ENCODE assay signal across 11 cellular contexts in the genomic region with DNA sequence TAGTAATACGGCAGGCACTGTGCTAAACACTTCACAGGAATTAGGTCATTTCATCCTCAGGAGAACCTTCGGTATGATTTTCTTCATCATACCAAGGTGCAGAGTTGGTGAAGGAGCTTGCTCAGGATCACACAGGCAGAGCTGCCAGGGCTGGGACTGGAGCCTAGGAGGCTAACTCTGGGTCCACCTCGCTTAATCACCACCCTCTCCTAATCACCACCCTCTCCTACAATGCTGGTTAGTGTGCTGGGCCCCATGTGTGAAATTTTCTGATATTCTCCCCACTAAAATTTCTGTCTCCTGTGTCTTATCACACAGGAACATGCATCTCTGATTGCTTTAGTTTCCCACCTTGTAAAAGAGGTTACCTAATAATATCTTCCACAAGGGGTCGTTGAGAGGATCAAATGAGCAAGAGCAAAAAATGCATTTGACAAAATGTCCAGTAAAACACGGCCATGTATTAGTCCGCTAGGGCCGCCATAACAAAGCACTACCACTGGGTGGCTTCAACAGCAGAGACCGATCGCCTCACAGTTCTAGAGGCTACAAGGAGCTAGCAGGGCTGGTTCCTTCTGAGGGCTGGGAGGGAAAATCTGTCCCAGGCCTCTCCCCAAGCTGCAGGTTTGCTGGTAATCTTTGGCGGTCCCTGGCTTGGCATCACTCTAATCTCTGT.
A peak's percentile ranks its signal among the peaks of the same experiment; 100 is the strongest.
DNase-seq lines count a peak whose midpoint lies in the region; ATAC-seq and TF ChIP-seq lines count a peak whose summit lies in the region.
"Had no signal": no experiment of that assay in that cellular context is flagged by ENCODE, and none has a peak within 500 bp of the region (broad histone marks: within the 10 kb centered on the region; RNA-seq: fewer than 3 reads in every experiment).

No MANE protein-coding gene starts in this region.

- H3K27me3 ChIP-seq in DOHH2 (ENCODE audit: control insufficient read depth, low read length), result no peaks in the 10 kb centered on the region

- peak; percentile 25 for TF ChIP-seq CTCF in DOHH2 (IDR thresholded peaks at IDR 0.05; ENCODE audit: low read depth, low read length, poor library complexity, severe bottlenecking)
- TF ChIP-seq CTCF in HFFc6 (IDR thresholded peaks at IDR 0.05), result peak; percentile 69

- ATAC-seq in GM19463 (IDR thresholded peaks at IDR 0.05; ENCODE audit: unreplicated experiment) (no peak), GM18502 (IDR thresholded peaks at IDR 0.05; ENCODE audit: poor library complexity, unreplicated experiment) (no peak), GM18907 (IDR thresholded peaks at IDR 0.05; ENCODE audit: unreplicated experiment) (no peak)

- H3K4me3 Mint-ChIP-seq in HFFc6, result no peak overlapping the region

- H3K9me3 ChIP-seq in DOHH2 (ENCODE audit: control insufficient read depth, insufficient read depth, low read length), result no peaks in the 10 kb centered on the region

- peaks cover 13% of the 10 kb centered on the region for H3K4me1 Mint-ChIP-seq in HFFc6 (ENCODE audit: low read depth)

- no peak overlapping the region for H3K4me3 ChIP-seq in DOHH2 (ENCODE audit: low read length)
- H3K4me3 ChIP-seq: thoracic aorta had no signal

- no peaks in the 10 kb centered on the region for H4K20me1 ChIP-seq in DOHH2 (ENCODE audit: control insufficient read depth, insufficient read depth, low read depth, low read length)

- H3K9me2 ChIP-seq in DOHH2 (replicated peaks; ENCODE audit: control insufficient read depth, low read length), result no peaks in the 10 kb centered on the region

- H3K27ac Mint-ChIP-seq in HFFc6, result no peak overlapping the region

- H3K27me3 Mint-ChIP-seq in HFFc6 (ENCODE audit: insufficient read depth), result peaks cover 15% of the 10 kb centered on the region

- H3K9me3 Mint-ChIP-seq in HFFc6, result no peaks in the 10 kb centered on the region

- no peaks in the 10 kb centered on the region for H3F3A ChIP-seq in DOHH2 (ENCODE audit: control insufficient read depth, insufficient read depth)

- H3K27ac ChIP-seq in DOHH2 (ENCODE audit: low read depth, low read length), result no peak overlapping the region
- H3K27ac ChIP-seq: thoracic aorta had no signal

- no peaks in the 10 kb centered on the region for H3K36me3 ChIP-seq in DOHH2 (ENCODE audit: control insufficient read depth, low read length)
- H3K36me3 ChIP-seq: thoracic aorta had no signal

- H3K4me1 ChIP-seq in DOHH2 (ENCODE audit: control insufficient read depth, low read length), result no peaks in the 10 kb centered on the region

- H3K79me2 ChIP-seq in DOHH2 (ENCODE audit: control insufficient read depth, low read length), result no peaks in the 10 kb centered on the region

- no peak overlapping the region for H3K4me2 ChIP-seq in DOHH2 (ENCODE audit: low read length)

- no peaks in the 10 kb centered on the region for H3K36me3 Mint-ChIP-seq in HFFc6 (ENCODE audit: low read depth)

- no peak for DNase-seq in HFFc6
- DNase-seq in SK-N-DZ (ENCODE audit: low spot score), result peak; percentile 19
- DNase-seq in islet precursor cell, result peak; percentile 82
- no peak for DNase-seq in T-helper 1 cell
- DNase-seq: activated CD4-positive, alpha-beta T cell treated with anti-CD3 and anti-CD28 coated beads, Interleukin-2, amount 50 U/mL, for 48 hours; NCI-H2107 had no signal

Comparison
In these comparisons a context has a peak if more than half of its experiments do, and no peak if none do; other contexts are left out.
1. DNase-seq: peak in SK-N-DZ (single experiment) and islet precursor cell (single experiment); none in HFFc6 (single experiment) and T-helper 1 cell (0 of 5).